12 cellular contexts compared by ENCODE assay signal in the genomic region with DNA sequence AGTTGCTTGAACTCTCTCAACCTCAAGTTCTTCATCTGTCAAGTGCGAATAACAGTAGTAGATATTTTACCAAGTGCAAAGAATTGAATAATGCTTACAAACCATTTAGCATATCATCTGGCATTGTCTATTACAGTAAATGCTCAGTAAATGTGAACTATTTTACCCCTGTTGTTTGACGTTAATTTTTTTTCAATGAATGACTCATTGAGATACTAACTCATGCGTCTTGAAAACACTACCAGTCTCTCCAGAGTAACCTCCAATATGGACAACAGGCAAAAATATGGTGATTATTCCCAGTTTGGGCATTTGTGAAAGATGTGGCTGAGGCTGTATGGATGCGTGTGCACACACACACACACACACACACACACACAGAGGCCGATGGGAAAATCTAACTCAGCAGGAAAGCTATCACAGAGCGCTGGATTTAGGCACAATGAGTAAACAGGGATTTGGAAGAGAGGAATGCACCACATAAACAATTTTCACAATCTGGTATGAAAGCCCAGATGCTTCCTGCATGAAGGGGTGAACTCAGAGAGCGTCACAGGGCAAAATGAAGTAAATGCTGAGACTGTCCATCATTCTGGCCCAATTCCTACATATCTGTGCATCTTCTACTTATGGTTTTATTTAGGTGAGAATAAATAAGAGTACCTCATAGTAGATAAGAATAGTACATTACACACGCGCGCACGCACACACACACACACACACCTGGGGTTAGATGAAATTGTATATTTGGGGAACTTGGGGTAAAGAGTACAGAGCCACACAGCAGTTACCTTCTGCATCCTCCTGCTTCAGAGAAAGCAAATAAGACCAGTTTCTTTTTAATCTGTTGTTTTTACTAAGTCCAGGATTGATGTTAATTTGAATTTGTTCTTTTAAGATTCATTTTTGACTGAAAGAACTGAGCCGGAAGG.
DNase-seq lines count a peak whose midpoint lies in the region; ATAC-seq and TF ChIP-seq lines count a peak whose summit lies in the region.
"Had no signal": no experiment of that assay in that cellular context is flagged by ENCODE, and none has a peak within 500 bp of the region (broad histone marks: within the 10 kb centered on the region; RNA-seq: fewer than 3 reads in every experiment).

No MANE protein-coding gene starts in this region.

- no peaks in the 10 kb centered on the region for H3K9me3 ChIP-seq in right cardiac atrium (ENCODE audit: control insufficient read depth, low read length)
- H3K9me3 ChIP-seq in vagina, result no peaks in the 10 kb centered on the region

- peak overlapping the region; percentile 73 for H3K27ac ChIP-seq in right cardiac atrium (ENCODE audit: low read length)
- no peak overlapping the region for H3K27ac ChIP-seq in vagina
- H3K27ac ChIP-seq: WERI-Rb-1 had no signal

- no peak for ATAC-seq in right cardiac atrium
- ATAC-seq: activated naive CD8-positive, alpha-beta T cell treated with anti-CD3 and anti-CD28 coated beads, Interleukin-2, amount 50 U/mL, for 24 hours had no signal

- H3K4me1 ChIP-seq in right cardiac atrium (ENCODE audit: control insufficient read depth, insufficient read depth, low read length) (peaks cover 9% of the 10 kb centered on the region), vagina (peaks cover 27% of the 10 kb centered on the region)

- no peaks in the 10 kb centered on the region for H3K27me3 ChIP-seq in right cardiac atrium (ENCODE audit: control insufficient read depth, insufficient read depth)
- H3K27me3 ChIP-seq in vagina, result no peaks in the 10 kb centered on the region

- intact Hi-C loops in right cardiac atrium (cut with DNase I), result loop anchor here in 2 of 4 donors (10.0 kb wide), 2 partner anchors 146 to 246 kb away; no protein-coding TSS in a partner anchor
- intact Hi-C loops in cardiac septum (cut with DNase I), result loop anchor here (5.0 kb wide), 1 partner anchor 59 kb away; no protein-coding TSS in a partner anchor
- intact Hi-C loops in vagina (cut with DNase I), result loop anchor here (5.0 to 10.0 kb wide), 2 partner anchors 156 to 239 kb away; no protein-coding TSS in a partner anchor

- no peaks in the 10 kb centered on the region for H3K36me3 ChIP-seq in vagina
- H3K36me3 ChIP-seq: WERI-Rb-1 had no signal

- no peak for DNase-seq in right cardiac atrium
- DNase-seq in cardiac septum (ENCODE audit: low spot score), result no peak
- peak; percentile 89 to 91 for DNase-seq in dermis microvascular lymphatic vessel endothelial cell (ENCODE audit: low read depth in 2 of 2)
- peak; percentile 87 to 92 for DNase-seq in lung microvascular endothelial cell (ENCODE audit: low read depth in 2 of 2)
- no peak for DNase-seq in GM10266 (ENCODE audit: extremely low spot score)
- DNase-seq in stimulated activated CD8-positive, alpha-beta memory T cell treated with anti-CD3 and anti-CD28 coated beads, Interleukin-4, amount 100 ng/mL, for 48 hours, result no peak
- no peak for DNase-seq in NCI-H1105 treated with DMSO at 0.1 percent for 48 hours (lab: John Stamatoyannopoulos, UW)
- no peak for DNase-seq in vagina (ENCODE audit: extremely low spot score in 2 of 2)
- DNase-seq: activated naive CD8-positive, alpha-beta T cell treated with anti-CD3 and anti-CD28 coated beads, Interleukin-2, amount 50 U/mL, for 24 hours; DMS 273 treated with DMSO at 0.1 percent for 48 hours; hypothalamus; WERI-Rb-1 had no signal

- TF ChIP-seq CTCF in GM10266 (IDR thresholded peaks at IDR 0.05; ENCODE audit: control insufficient read depth, insufficient read depth, low read depth, missing control alignments), result no peak
- TF ChIP-seq CTCF in vagina (IDR thresholded peaks at IDR 0.05), result no peak

- TF ChIP-seq POLR2A in vagina (IDR thresholded peaks at IDR 0.05), result no peak

- whole genome bisulfite sequencing in right cardiac atrium, result 79% methylated on average over 12 of the region's 12 CpGs

- H3K4me3 ChIP-seq in right cardiac atrium (ENCODE audit: low read length), result no peak overlapping the region
- no peak overlapping the region for H3K4me3 ChIP-seq in vagina

Comparison
In these comparisons a context has a peak if more than half of its experiments do, and no peak if none do; other contexts are left out.
1. DNase-seq: peak in dermis microvascular lymphatic vessel endothelial cell (2 of 2) and lung microvascular endothelial cell (2 of 2); none in right cardiac atrium (0 of 3), cardiac septum (single experiment), GM10266 (single experiment), stimulated activated CD8-positive, alpha-beta memory T cell treated with anti-CD3 and anti-CD28 coated beads, Interleukin-4, amount 100 ng/mL, for 48 hours (single experiment), NCI-H1105 treated with DMSO at 0.1 percent for 48 hours (single experiment) and vagina (0 of 2).